10 cellular contexts compared by ENCODE assay signal in genomic region chr19:41399091-41399490, GRCh38. TPM values are rescaled to one million over a fixed set of nuclear protein-coding genes. Genes with fewer than 3 reads are reported as not detected.
DNase-seq lines count a peak whose midpoint lies in the region; ATAC-seq lines count a peak whose summit lies in the region.
"Had no signal": no experiment of that assay in that cellular context is flagged by ENCODE, and none has a peak within 500 bp of the region (broad histone marks: within the 10 kb centered on the region; RNA-seq: fewer than 3 reads in every experiment).

No MANE protein-coding gene starts in this region.

- H3K9ac ChIP-seq in iPS-18a (ENCODE audit: low read length), result no peak overlapping the region
- H3K9ac ChIP-seq in stomach smooth muscle (ENCODE audit: low read length in 2 of 2), result peak overlapping the region in 1 of 2 donors; percentile 88

- no peak overlapping the region for H3K27ac ChIP-seq in iPS-18a (ENCODE audit: low read length)
- no peak overlapping the region for H3K27ac ChIP-seq in stomach smooth muscle (ENCODE audit: low read length)

- no peak for DNase-seq in activated T-cell treated with anti-CD3 and anti-CD28 coated beads, Interleukin-2, amount 50 U/mL, for 4 hours
- no peak for DNase-seq in activated T-cell treated with anti-CD3 and anti-CD28 coated beads, Interleukin-2, amount 50 U/mL, for 48 hours
- no peak for DNase-seq in activated CD4-positive, alpha-beta memory T cell treated with anti-CD3 and anti-CD28 coated beads, Interleukin-2, amount 10 ng/mL, durations not matched to agents 7 days and 5 days
- DNase-seq in epidermal melanocyte (ENCODE audit: insufficient read length, low spot score), result no peak
- DNase-seq in KBM-7, result no peak
- DNase-seq in ecto neural progenitor cell (ENCODE audit: low spot score), result no peak
- DNase-seq: NCI-H1092 treated with DMSO at 0.1 percent for 48 hours, SHP77 treated with DMSO at 0.1 percent for 48 hours had no signal

- POLR2A ChIA-PET in activated CD4-positive, alpha-beta memory T cell treated with anti-CD3 and anti-CD28 coated beads, Interleukin-2, amount 10 ng/mL, durations not matched to agents 7 days and 5 days (lab: Charles Lee), result interaction anchor here (0.7 to 3.2 kb wide), 6 partner anchors 7 to 41 kb away, joined by 3 to 9 read pairs (median 3); partner anchors contain the start of genes B9D2 and DMAC2

- H3K27me3 ChIP-seq in iPS-18a (ENCODE audit: control insufficient read depth, insufficient read depth, low read length) (no peaks in the 10 kb centered on the region), stomach smooth muscle (ENCODE audit: control insufficient read depth in 1 of 2, insufficient read depth in 2 of 2, low read length in 2 of 2) (no peaks in the 10 kb centered on the region)

- H3K4me3 Mint-ChIP-seq in activated T-cell treated with anti-CD3 and anti-CD28 coated beads, Interleukin-2, amount 50 U/mL, for 4 hours, result peak overlapping the region; percentile 99
- H3K4me3 Mint-ChIP-seq in activated CD4-positive, alpha-beta memory T cell treated with anti-CD3 and anti-CD28 coated beads, Interleukin-2, amount 10 ng/mL, durations not matched to agents 7 days and 5 days, result peak overlapping the region; percentile 94

- H3K9me3 Mint-ChIP-seq in activated T-cell treated with anti-CD3 and anti-CD28 coated beads, Interleukin-2, amount 50 U/mL, for 4 hours, result no peaks in the 10 kb centered on the region
- H3K9me3 Mint-ChIP-seq in activated CD4-positive, alpha-beta memory T cell treated with anti-CD3 and anti-CD28 coated beads, Interleukin-2, amount 10 ng/mL, durations not matched to agents 7 days and 5 days, result no peaks in the 10 kb centered on the region

- H3K9me3 ChIP-seq in iPS-18a (ENCODE audit: control insufficient read depth, low read depth, low read length) (no peaks in the 10 kb centered on the region), stomach smooth muscle (ENCODE audit: control insufficient read depth in 2 of 2, low read length in 2 of 2) (no peaks in the 10 kb centered on the region)

- H3K4me1 Mint-ChIP-seq in activated T-cell treated with anti-CD3 and anti-CD28 coated beads, Interleukin-2, amount 50 U/mL, for 4 hours (ENCODE audit: low read depth), result peaks cover 41% of the 10 kb centered on the region
- H3K4me1 Mint-ChIP-seq in activated CD4-positive, alpha-beta memory T cell treated with anti-CD3 and anti-CD28 coated beads, Interleukin-2, amount 10 ng/mL, durations not matched to agents 7 days and 5 days, result peaks cover 42% of the 10 kb centered on the region

- in situ Hi-C loops in KBM-7 (cut with MboI; ENCODE audit: low pct_unique_long_range_greater_than_20kb, low sequenced_read_pairs), result no loop called here

- H3K4me3 ChIP-seq in iPS-18a (ENCODE audit: low read length) (peak overlapping the region; percentile 99), stomach smooth muscle (ENCODE audit: low read length in 2 of 2) (peak overlapping the region; percentile 88 to 90)

- H3K27me3 Mint-ChIP-seq in activated T-cell treated with anti-CD3 and anti-CD28 coated beads, Interleukin-2, amount 50 U/mL, for 4 hours (ENCODE audit: low read depth), result no peaks in the 10 kb centered on the region
- H3K27me3 Mint-ChIP-seq in activated CD4-positive, alpha-beta memory T cell treated with anti-CD3 and anti-CD28 coated beads, Interleukin-2, amount 10 ng/mL, durations not matched to agents 7 days and 5 days, result no peaks in the 10 kb centered on the region

- ATAC-seq in activated T-cell treated with anti-CD3 and anti-CD28 coated beads, Interleukin-2, amount 50 U/mL, for 4 hours, result no peak

- peaks cover 6% of the 10 kb centered on the region for H3K4me1 ChIP-seq in iPS-18a (ENCODE audit: control insufficient read depth, low read depth, low read length)
- peaks cover 19% of the 10 kb centered on the region for H3K4me1 ChIP-seq in stomach smooth muscle (ENCODE audit: control insufficient read depth, insufficient read depth, low read length)

- peaks cover 3% of the 10 kb centered on the region for H3K36me3 ChIP-seq in iPS-18a (ENCODE audit: control insufficient read depth, low read depth, low read length)
- peaks cover 4 to 7% of the 10 kb centered on the region in 2 donors for H3K36me3 ChIP-seq in stomach smooth muscle (ENCODE audit: control insufficient read depth in 2 of 2, insufficient read depth in 2 of 2, low read length in 2 of 2)

- no peak overlapping the region for H3K27ac Mint-ChIP-seq in activated CD4-positive, alpha-beta memory T cell treated with anti-CD3 and anti-CD28 coated beads, Interleukin-2, amount 10 ng/mL, durations not matched to agents 7 days and 5 days

- CTCF ChIA-PET in activated CD4-positive, alpha-beta memory T cell treated with anti-CD3 and anti-CD28 coated beads, Interleukin-2, amount 10 ng/mL, durations not matched to agents 7 days and 5 days (lab: Charles Lee), result interaction anchor here (0.6 kb wide), 1 partner anchor 18 kb away, joined by 3 read pairs; no protein-coding TSS in a partner anchor

- peaks cover 14% of the 10 kb centered on the region for H3K36me3 Mint-ChIP-seq in activated T-cell treated with anti-CD3 and anti-CD28 coated beads, Interleukin-2, amount 50 U/mL, for 4 hours (ENCODE audit: insufficient read depth)
- H3K36me3 Mint-ChIP-seq in activated CD4-positive, alpha-beta memory T cell treated with anti-CD3 and anti-CD28 coated beads, Interleukin-2, amount 10 ng/mL, durations not matched to agents 7 days and 5 days (ENCODE audit: low read depth), result peaks cover 4% of the 10 kb centered on the region

RNA-seq across cellular contexts. Expression of gene BCKDHA, which starts 1.5 kb away (rescaled TPM):
- total RNA-seq in activated T-cell treated with anti-CD3 and anti-CD28 coated beads, Interleukin-2, amount 50 U/mL, for 4 hours, result 10 to 100 TPM; 23.7 to 29.1 (median 26.7) TPM
- 10 to 100 TPM; 17.9 to 27.1 TPM for total RNA-seq in activated CD4-positive, alpha-beta memory T cell treated with anti-CD3 and anti-CD28 coated beads, Interleukin-2, amount 10 ng/mL, durations not matched to agents 7 days and 5 days

RNA-seq across cellular contexts. Expression of gene EXOSC5, which starts 1.9 kb away (rescaled TPM):
- 10 to 100 TPM; 86.3 to 95.5 (median 94.5) TPM for total RNA-seq in activated T-cell treated with anti-CD3 and anti-CD28 coated beads, Interleukin-2, amount 50 U/mL, for 4 hours
- total RNA-seq in activated CD4-positive, alpha-beta memory T cell treated with anti-CD3 and anti-CD28 coated beads, Interleukin-2, amount 10 ng/mL, durations not matched to agents 7 days and 5 days, result 10 to 100 TPM; 18.8 to 25.2 TPM

RNA-seq across cellular contexts. Expression of gene TMEM91, which starts 22.8 kb away (rescaled TPM):
- total RNA-seq in activated T-cell treated with anti-CD3 and anti-CD28 coated beads, Interleukin-2, amount 50 U/mL, for 4 hours, result 1 to 10 TPM; 1.2 to 2.4 (median 1.5) TPM
- total RNA-seq in activated CD4-positive, alpha-beta memory T cell treated with anti-CD3 and anti-CD28 coated beads, Interleukin-2, amount 10 ng/mL, durations not matched to agents 7 days and 5 days, result 1 to 10 TPM; 8.0 to 9.6 TPM

RNA-seq across cellular contexts. Expression of gene B3GNT8, which starts 28.1 kb away (rescaled TPM):
- total RNA-seq in activated T-cell treated with anti-CD3 and anti-CD28 coated beads, Interleukin-2, amount 50 U/mL, for 4 hours, result under 1 TPM; 0.15 to 0.35 (median 0.24) TPM
- 1 to 10 TPM; 4.3 to 5.4 TPM for total RNA-seq in activated CD4-positive, alpha-beta memory T cell treated with anti-CD3 and anti-CD28 coated beads, Interleukin-2, amount 10 ng/mL, durations not matched to agents 7 days and 5 days

RNA-seq across cellular contexts. Expression of gene B9D2, which starts 35.1 kb away (rescaled TPM):
- total RNA-seq in activated T-cell treated with anti-CD3 and anti-CD28 coated beads, Interleukin-2, amount 50 U/mL, for 4 hours, result 1 to 10 TPM; 5.4 to 5.7 (median 5.7) TPM
- 10 to 100 TPM; 10.8 to 11.2 TPM for total RNA-seq in activated CD4-positive, alpha-beta memory T cell treated with anti-CD3 and anti-CD28 coated beads, Interleukin-2, amount 10 ng/mL, durations not matched to agents 7 days and 5 days
